In genomic region chr16:88881090-88881580, GRCh38 we compare ENCODE assay signal across 2 cellular contexts.
TF ChIP-seq lines count a peak whose summit lies in the region.

No MANE protein-coding gene starts in this region.

TF ChIP-seq in H1, 55 proteins besides CTCF, POLR2A, EP300 and RAD21:
- no peak for TF ChIP-seq SIN3A (conservative IDR thresholded peaks at IDR 0.05 in 1 of 2, IDR thresholded peaks at IDR 0.05 in 1 of 2; ENCODE audit: low read depth in 1 of 2, low read length in 2 of 2)
- TF ChIP-seq CHD7 (IDR thresholded peaks at IDR 0.05; ENCODE audit: insufficient replicate concordance, low read length), result no peak
- no peak for TF ChIP-seq SP2 (IDR thresholded peaks at IDR 0.05; ENCODE audit: low read length)
- no peak for TF ChIP-seq CREB1 (IDR thresholded peaks at IDR 0.05)

TF ChIP-seq in liver, 16 proteins besides CTCF, POLR2A, EP300 and RAD21:
- TF ChIP-seq GABPA (IDR thresholded peaks at IDR 0.05 in 1 of 2, conservative IDR thresholded peaks at IDR 0.05 in 1 of 2), result no peak
- no peak for TF ChIP-seq TAF1 (conservative IDR thresholded peaks at IDR 0.05)
- TF ChIP-seq MAX (IDR thresholded peaks at IDR 0.05), result no peak
- TF ChIP-seq REST (IDR thresholded peaks at IDR 0.05), result no peak
- no peak for TF ChIP-seq RXRA (IDR thresholded peaks at IDR 0.05)
- TF ChIP-seq SP1 (IDR thresholded peaks at IDR 0.05), result no peak
- no peak for TF ChIP-seq ZBTB33 (IDR thresholded peaks at IDR 0.05)
- TF ChIP-seq FOXA1 (IDR thresholded peaks at IDR 0.05), result no peak
